In the genomic region with DNA sequence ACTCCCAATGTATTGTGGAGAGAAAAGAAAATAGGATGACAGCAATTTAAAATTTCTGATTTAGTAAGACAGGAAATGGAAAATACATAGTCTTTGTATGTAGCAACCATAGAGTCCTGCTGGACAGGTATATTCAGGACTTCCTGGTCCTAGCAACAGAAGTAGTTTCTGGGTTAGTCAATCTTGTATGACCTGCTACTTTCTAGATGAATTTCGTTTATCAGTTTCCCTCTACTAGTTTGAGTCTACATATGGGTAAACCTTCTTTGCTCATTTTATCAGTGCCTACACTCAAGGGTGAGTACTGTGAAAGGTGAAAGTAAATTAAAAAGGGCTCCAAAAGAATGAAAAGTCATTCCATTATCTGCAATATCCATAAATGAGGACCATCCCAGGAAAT, we compare ENCODE assay signal across 17 cellular contexts.
DNase-seq lines count a peak whose midpoint lies in the region; ATAC-seq and TF ChIP-seq lines count a peak whose summit lies in the region.
"Had no signal": no experiment of that assay in that cellular context is flagged by ENCODE, and none has a peak within 500 bp of the region (broad histone marks: within the 10 kb centered on the region; RNA-seq: fewer than 3 reads in every experiment).

No MANE protein-coding gene starts in this region.

- no peaks in the 10 kb centered on the region for H3K36me3 Mint-ChIP-seq in activated T-cell treated with anti-CD3 and anti-CD28 coated beads, Interleukin-2, amount 50 U/mL, for 72 hours (ENCODE audit: insufficient read depth in 2 of 2)
- H3K36me3 Mint-ChIP-seq: CD8-positive, alpha-beta memory T cell had no signal

- TF ChIP-seq CTCF in OCI-LY3 (IDR thresholded peaks at IDR 0.05; ENCODE audit: low read depth, low read length): no peak

- no peak for DNase-seq in activated T-cell treated with anti-CD3 and anti-CD28 coated beads, Interleukin-2, amount 50 U/mL, for 72 hours
- DNase-seq in activated T-cell treated with anti-CD3 and anti-CD28 coated beads for 4 hours: no peak
- DNase-seq in Ammon's horn (ENCODE audit: low spot score): no peak
- no peak for DNase-seq in LoVo (ENCODE audit: low spot score)
- DNase-seq: Caco-2; CD8-positive, alpha-beta memory T cell; DMS53; GF-D8; H7 had no signal

- no peaks in the 10 kb centered on the region for H3K9me3 ChIP-seq in OCI-LY3 (ENCODE audit: insufficient read depth, low read length)
- H3K9me3 ChIP-seq: BLaER1, Caco-2 had no signal

- no peak overlapping the region for H3K27ac Mint-ChIP-seq in activated T-cell treated with anti-CD3 and anti-CD28 coated beads, Interleukin-2, amount 50 U/mL, for 72 hours
- H3K27ac Mint-ChIP-seq: GM23338 had no signal

- H3K4me1 Mint-ChIP-seq in activated T-cell treated with anti-CD3 and anti-CD28 coated beads, Interleukin-2, amount 50 U/mL, for 72 hours (ENCODE audit: low read depth): peaks cover 7% of the 10 kb centered on the region
- H3K4me1 Mint-ChIP-seq: CD8-positive, alpha-beta memory T cell; GM23338 had no signal

- no peaks in the 10 kb centered on the region for H3K36me3 ChIP-seq in OCI-LY3 (replicated peaks; ENCODE audit: low read depth, low read length)
- H3K36me3 ChIP-seq: BLaER1 had no signal

- H3K4me2 ChIP-seq in OCI-LY3 (ENCODE audit: low read length): peak overlapping the region; percentile 85
- H3K4me2 ChIP-seq: BLaER1, GM23338, KMS-11 had no signal

- H3K9me3 Mint-ChIP-seq in activated T-cell treated with anti-CD3 and anti-CD28 coated beads, Interleukin-2, amount 50 U/mL, for 72 hours: no peaks in the 10 kb centered on the region
- H3K9me3 Mint-ChIP-seq: CD8-positive, alpha-beta memory T cell had no signal

- peak overlapping the region; percentile 68 for H3K4me3 ChIP-seq in OCI-LY3 (ENCODE audit: low read length)
- H3K4me3 ChIP-seq: BLaER1, GM23338 had no signal

- H4K20me1 ChIP-seq in OCI-LY3 (ENCODE audit: insufficient read depth, low read length): no peaks in the 10 kb centered on the region
- H4K20me1 ChIP-seq: BLaER1 had no signal

- H3K27me3 Mint-ChIP-seq in activated T-cell treated with anti-CD3 and anti-CD28 coated beads, Interleukin-2, amount 50 U/mL, for 72 hours (ENCODE audit: low read depth): peaks cover 4% of the 10 kb centered on the region
- H3K27me3 Mint-ChIP-seq: CD8-positive, alpha-beta memory T cell had no signal

- ATAC-seq in activated T-cell treated with anti-CD3 and anti-CD28 coated beads, Interleukin-2, amount 50 U/mL, for 72 hours (replicated peaks in 1 of 2): peak; percentile 15 to 49
- ATAC-seq in HG02885 (IDR thresholded peaks at IDR 0.05; ENCODE audit: poor library complexity, unreplicated experiment) (peak; percentile 49), GM21737 (IDR thresholded peaks at IDR 0.05; ENCODE audit: unreplicated experiment) (no peak)
- ATAC-seq: GM23338, HepG2 had no signal

- peaks cover 47% of the 10 kb centered on the region for H3K4me1 ChIP-seq in OCI-LY3 (ENCODE audit: low read length)
- H3K4me1 ChIP-seq: BLaER1, Caco-2 had no signal

- H3K27ac ChIP-seq in OCI-LY3 (ENCODE audit: low read length): peak overlapping the region; percentile 96
- H3K27ac ChIP-seq: 22Rv1, BLaER1, KMS-11 had no signal

- no peak overlapping the region for H2AFZ ChIP-seq in OCI-LY3 (ENCODE audit: low read depth, low read length)
- H2AFZ ChIP-seq: GM23338 had no signal

- peak overlapping the region; percentile 69 for H3K9ac ChIP-seq in OCI-LY3 (ENCODE audit: low read length)
- H3K9ac ChIP-seq: BLaER1, KMS-11 had no signal

- H3K4me3 Mint-ChIP-seq in activated T-cell treated with anti-CD3 and anti-CD28 coated beads, Interleukin-2, amount 50 U/mL, for 72 hours: no peak overlapping the region
- H3K4me3 Mint-ChIP-seq: CD8-positive, alpha-beta memory T cell; GM23338 had no signal

- H3K79me2 ChIP-seq in OCI-LY3 (ENCODE audit: low read length): no peaks in the 10 kb centered on the region

- no peaks in the 10 kb centered on the region for H3K27me3 ChIP-seq in OCI-LY3 (ENCODE audit: low read depth, low read length)
- H3K27me3 ChIP-seq: BLaER1 had no signal
